In the genomic region with DNA sequence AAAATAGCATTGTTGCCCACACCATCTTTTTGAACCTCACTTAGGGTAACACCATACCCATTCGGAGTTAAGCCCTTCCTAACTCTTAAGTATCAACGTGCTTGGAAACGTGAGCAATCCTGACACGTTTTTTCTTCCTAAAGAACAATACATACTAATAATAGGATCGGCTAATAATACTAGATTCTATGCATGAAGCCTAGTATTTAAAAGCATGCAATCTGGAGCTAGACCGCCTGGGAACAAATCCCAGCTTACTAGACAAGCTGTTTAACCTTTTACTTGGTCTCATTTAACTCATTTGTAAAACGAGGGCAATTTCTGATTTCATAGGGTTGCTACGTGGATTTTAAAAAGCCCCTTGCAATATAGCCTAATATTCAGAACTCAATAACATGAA, we compare ENCODE assay signal across 8 cellular contexts. TPM values are rescaled to one million over a fixed set of nuclear protein-coding genes. Genes with fewer than 3 reads are reported as not detected.
A peak's percentile ranks its signal among the peaks of the same experiment; 100 is the strongest.
DNase-seq lines count a peak whose midpoint lies in the region; ATAC-seq lines count a peak whose summit lies in the region.

No MANE protein-coding gene starts in this region.

- H3K27ac ChIP-seq in BLaER1 = peak overlapping the region; percentile 98
- peak overlapping the region; percentile 98 for H3K27ac ChIP-seq in HUES48 (ENCODE audit: low read depth, low read length)
- peak overlapping the region; percentile 94 for H3K27ac ChIP-seq in substantia nigra (ENCODE audit: low read depth, low read length, poor library complexity, severe bottlenecking)

- peaks cover 2% of the 10 kb centered on the region for H3K27me3 Mint-ChIP-seq in activated naive CD8-positive, alpha-beta T cell treated with anti-CD3 and anti-CD28 coated beads, Interleukin-2, amount 50 U/mL, for 24 hours
- H3K27me3 Mint-ChIP-seq in immature natural killer cell (ENCODE audit: low read depth in 3 of 3) = peaks cover 0 to 19% (median 10%) of the 10 kb centered on the region in 3 donors

- H3K9me3 ChIP-seq in BLaER1 (no peaks in the 10 kb centered on the region), HUES48 (ENCODE audit: control insufficient read depth, insufficient read depth, low read length) (no peaks in the 10 kb centered on the region)

- no peaks in the 10 kb centered on the region for H3K9me3 Mint-ChIP-seq in activated naive CD8-positive, alpha-beta T cell treated with anti-CD3 and anti-CD28 coated beads, Interleukin-2, amount 50 U/mL, for 24 hours
- H3K9me3 Mint-ChIP-seq in immature natural killer cell = no peaks in the 10 kb centered on the region

- peaks cover 20% of the 10 kb centered on the region for H3K36me3 Mint-ChIP-seq in activated naive CD8-positive, alpha-beta T cell treated with anti-CD3 and anti-CD28 coated beads, Interleukin-2, amount 50 U/mL, for 24 hours (ENCODE audit: low read depth)
- H3K36me3 Mint-ChIP-seq in immature natural killer cell = no peaks in the 10 kb centered on the region

- H3K4me1 Mint-ChIP-seq in activated naive CD8-positive, alpha-beta T cell treated with anti-CD3 and anti-CD28 coated beads, Interleukin-2, amount 50 U/mL, for 24 hours = peaks cover 44% of the 10 kb centered on the region
- H3K4me1 Mint-ChIP-seq in immature natural killer cell = peaks cover 27 to 58% of the 10 kb centered on the region in 2 donors

- H3K4me1 ChIP-seq in BLaER1 (peaks cover 52% of the 10 kb centered on the region), HUES48 (ENCODE audit: control insufficient read depth, insufficient read depth, low read length) (peaks cover 7% of the 10 kb centered on the region)

- H3K4me2 ChIP-seq in BLaER1 = peak overlapping the region; percentile 81

- no peaks in the 10 kb centered on the region for H4K20me1 ChIP-seq in BLaER1

- H3K4me3 Mint-ChIP-seq in activated naive CD8-positive, alpha-beta T cell treated with anti-CD3 and anti-CD28 coated beads, Interleukin-2, amount 50 U/mL, for 24 hours = peak overlapping the region; percentile 93
- H3K4me3 Mint-ChIP-seq in immature natural killer cell = peak overlapping the region; percentile 98 to 100 (median 99)

- H3K36me3 ChIP-seq in BLaER1 = peaks cover 10% of the 10 kb centered on the region; the same call in 1 of the 2 replicates
- peaks cover 2% of the 10 kb centered on the region; the same call in 1 of the 2 replicates for H3K36me3 ChIP-seq in HUES48 (ENCODE audit: control insufficient read depth, insufficient read depth, low read length)

- DNase-seq in activated naive CD8-positive, alpha-beta T cell treated with anti-CD3 and anti-CD28 coated beads, Interleukin-2, amount 50 U/mL, for 24 hours = no peak
- DNase-seq in immature natural killer cell (peak in 1 of 3 donors; percentile 2), substantia nigra (lab: John Stamatoyannopoulos, UW) (no peak), DMS153 treated with DMSO at 0.1 percent for 48 hours (lab: John Stamatoyannopoulos, UW; ENCODE audit: unreplicated experiment) (no peak), T1000 (lab: John Stamatoyannopoulos, UW) (no peak)

- peak overlapping the region; percentile 82 for H3K4me3 ChIP-seq in BLaER1
- peak overlapping the region; percentile 98 for H3K4me3 ChIP-seq in HUES48 (ENCODE audit: low read depth, low read length)

- H3K27ac Mint-ChIP-seq in activated naive CD8-positive, alpha-beta T cell treated with anti-CD3 and anti-CD28 coated beads, Interleukin-2, amount 50 U/mL, for 24 hours = peak overlapping the region; percentile 99
- peak overlapping the region; percentile 98 to 100 (median 99) for H3K27ac Mint-ChIP-seq in immature natural killer cell

- H3K27me3 ChIP-seq in BLaER1 = no peaks in the 10 kb centered on the region
- no peaks in the 10 kb centered on the region for H3K27me3 ChIP-seq in HUES48 (ENCODE audit: control insufficient read depth, insufficient read depth, low read length)

- H3K9ac ChIP-seq in BLaER1 (peak overlapping the region; percentile 97), HUES48 (ENCODE audit: low read depth, low read length) (peak overlapping the region; percentile 99)

- ATAC-seq in activated naive CD8-positive, alpha-beta T cell treated with anti-CD3 and anti-CD28 coated beads, Interleukin-2, amount 50 U/mL, for 24 hours = no peak
- no peak for ATAC-seq in HG03159 (IDR thresholded peaks at IDR 0.05; ENCODE audit: unreplicated experiment)

RNA-seq across cellular contexts. Expression of a gene that starts 0.9 kb away (rescaled TPM):
- 10 to 100 TPM in 1 of 3 donors, 1 to 10 TPM in 2; 1.2 to 23.8 (median 6.8) TPM for polyA plus RNA-seq in immature natural killer cell
